8 cellular contexts compared by ENCODE assay signal in genomic region chr16:30334473-30334985, GRCh38. TPM values are rescaled to one million over a fixed set of nuclear protein-coding genes. Genes with fewer than 3 reads are reported as not detected.
A peak's percentile ranks its signal among the peaks of the same experiment; 100 is the strongest.
DNase-seq lines count a peak whose midpoint lies in the region; ATAC-seq and TF ChIP-seq lines count a peak whose summit lies in the region.
"Not testable (repeated sequence)": the region's sequence is repeated elsewhere in the genome, so short reads cannot be mapped to it uniquely, and the experiment has no call there.

No MANE protein-coding gene starts in this region.

- H3K27me3 Mint-ChIP-seq in chondrocyte (ENCODE audit: low read depth), result not testable (repeated sequence)

- not testable (repeated sequence) for H3K36me3 Mint-ChIP-seq in chondrocyte (ENCODE audit: low read depth)

- H3K4me1 Mint-ChIP-seq in chondrocyte (ENCODE audit: low read depth), result peaks cover 18% of the 10 kb centered on the region

- DNase-seq in AG20443 (ENCODE audit: low spot score) (peak; percentile 69), NCI-H510A (lab: John Stamatoyannopoulos, UW) (peak; percentile 77), left colon (peak; percentile 88 to 90)
- peak; percentile 90 for DNase-seq in activated CD4-positive, alpha-beta T cell treated with anti-CD3 and anti-CD28 coated beads for 48 hours
- DNase-seq in chondrocyte (ENCODE audit: low spot score), result not testable (repeated sequence)
- peak; percentile 66 for DNase-seq in stimulated activated CD4-positive, alpha-beta T cell treated with anti-CD3 and anti-CD28 coated beads, Interleukin-1b, Interleukin-23, amount 100 ng/mL, for 1 hour (ENCODE audit: low read depth in 2 of 2)

- intact Hi-C loops in left colon (cut with DNase I, micrococcal nuclease), result not testable (repeated sequence)

- TF ChIP-seq CTCF in chondrocyte (IDR thresholded peaks at IDR 0.05), result not testable (repeated sequence)

- H3K27ac Mint-ChIP-seq in chondrocyte (ENCODE audit: unreplicated experiment), result peak overlapping the region; percentile 96

- ATAC-seq in GM19043 (IDR thresholded peaks at IDR 0.05; ENCODE audit: low read depth, unreplicated experiment) (peak; percentile 80), HG03175 (IDR thresholded peaks at IDR 0.05; ENCODE audit: unreplicated experiment) (peak; percentile 85), left colon (peak; percentile 93)

- peak overlapping the region; percentile 95 for H3K4me3 Mint-ChIP-seq in chondrocyte (ENCODE audit: unreplicated experiment)

- H3K9me3 Mint-ChIP-seq in chondrocyte (ENCODE audit: low read depth), result not testable (repeated sequence)

RNA-seq across cellular contexts. Expression of gene CD2BP2, which starts 20.6 kb away (rescaled TPM):
- total RNA-seq in chondrocyte (53.2 to 61.0 TPM (median 55.8 TPM) in 3 replicates), left colon (10 to 100 TPM; 57.3 to 65.2 TPM)

RNA-seq across cellular contexts. Expression of gene TBC1D10B, which starts 35.8 kb away (rescaled TPM):
- total RNA-seq in chondrocyte (43.3 to 48.6 TPM (median 44.2 TPM) in 3 replicates), left colon (10 to 100 TPM; 46.2 to 46.4 TPM)

RNA-seq across cellular contexts. Expression of gene MYL11, which starts 40.1 kb away (rescaled TPM):
- total RNA-seq in chondrocyte (0.82 to 2.2 TPM (median 1.4 TPM) in 3 replicates), left colon (not detected)

RNA-seq across cellular contexts. Expression of gene SEPTIN1, which starts 47.8 kb away (rescaled TPM):
- total RNA-seq in chondrocyte, result 0.85 to 1.7 TPM (median 1.3 TPM) in 3 replicates
- total RNA-seq in left colon, result 1 to 10 TPM; 3.6 to 5.7 TPM
